In genomic region chr4:65358914-65359313, GRCh38 we compare ENCODE assay signal across 27 cellular contexts.
"Had no signal": no experiment of that assay in that cellular context is flagged by ENCODE, and none has a peak within 500 bp of the region (broad histone marks: within the 10 kb centered on the region; RNA-seq: fewer than 3 reads in every experiment).

No MANE protein-coding gene starts in this region.

- DNase-seq: colonic mucosa; cortex of kidney; effector CD8-positive, alpha-beta T cell; effector memory CD8-positive, alpha-beta T cell; endodermal cell; erythroblast; esophagus squamous epithelium; foreskin fibroblast; foreskin melanocyte; gastrocnemius medialis; glutamatergic neuron; head of caudate nucleus; heart right ventricle; hippocampal formation; left cardiac atrium; left lung; left ventricle myocardium superior; lower lobe of right lung; mesenchymal stem cell; mucosa of descending colon; naive B cell had no signal

- H3K27me3 Mint-ChIP-seq: dendritic cell treated with granulocyte-macrophage colony-stimulating factor and Interleukin-4, amounts not matched to agents 40 ng/mL and 50 ng/mL, for 4 days; effector memory CD8-positive, alpha-beta T cell; naive B cell had no signal

- H3K9me3 ChIP-seq: colonic mucosa, esophagus squamous epithelium, gastrocnemius medialis, heart right ventricle, left lung, lower lobe of right lung, mucosa of descending colon had no signal

- FAIRE-seq: islet of Langerhans, keratinocyte had no signal

- H3K36me3 Mint-ChIP-seq: mesothelial cell of epicardium, naive B cell had no signal

- H3K36me3 ChIP-seq: colonic mucosa, esophagus squamous epithelium, gastrocnemius medialis, heart right ventricle, left lung, lower lobe of right lung had no signal

- H3K9me3 Mint-ChIP-seq: dendritic cell treated with granulocyte-macrophage colony-stimulating factor and Interleukin-4, amounts not matched to agents 40 ng/mL and 50 ng/mL, for 4 days; endodermal cell; mesothelial cell of epicardium had no signal

- H3K4me1 Mint-ChIP-seq: naive B cell had no signal

- H3K4me3 Mint-ChIP-seq: dendritic cell treated with granulocyte-macrophage colony-stimulating factor and Interleukin-4, amounts not matched to agents 40 ng/mL and 50 ng/mL, for 4 days; effector memory CD8-positive, alpha-beta T cell; endodermal cell; mesothelial cell of epicardium; naive B cell had no signal

- H3K27ac Mint-ChIP-seq: dendritic cell treated with granulocyte-macrophage colony-stimulating factor and Interleukin-4, amounts not matched to agents 40 ng/mL and 50 ng/mL, for 4 days; effector memory CD8-positive, alpha-beta T cell; endodermal cell; mesothelial cell of epicardium; naive B cell had no signal

- H3K4me1 ChIP-seq: colonic mucosa, esophagus squamous epithelium, gastrocnemius medialis, heart right ventricle, left lung, lower lobe of right lung had no signal

- H3K27ac ChIP-seq: colonic mucosa, epithelial cell of prostate, esophagus squamous epithelium, gastrocnemius medialis, heart right ventricle, left lung, lower lobe of right lung had no signal

- H3K27me3 ChIP-seq: colonic mucosa, esophagus squamous epithelium, gastrocnemius medialis, heart right ventricle, left lung had no signal

- ATAC-seq: effector memory CD8-positive, alpha-beta T cell; esophagus mucosa; gastrocnemius medialis; heart right ventricle; left cardiac atrium; left lung; left ventricle myocardium superior; lower lobe of right lung; mucosa of descending colon had no signal

- H3K4me3 ChIP-seq: colonic mucosa, esophagus squamous epithelium, gastrocnemius medialis, heart right ventricle, left lung, lower lobe of right lung, mucosa of descending colon had no signal
